In genomic region chr20:51562334-51563140, GRCh38 we compare ENCODE assay signal across 8 cellular contexts. TPM values are rescaled to one million over a fixed set of nuclear protein-coding genes. Genes with fewer than 3 reads are reported as not detected.
DNase-seq lines count a peak whose midpoint lies in the region; ATAC-seq and TF ChIP-seq lines count a peak whose summit lies in the region.

No MANE protein-coding gene starts in this region.

- H3K27me3 Mint-ChIP-seq in WTC11 (ENCODE audit: low read depth): peaks cover 60% of the 10 kb centered on the region
- peaks cover 70% of the 10 kb centered on the region for H3K27me3 Mint-ChIP-seq in stimulated activated naive CD8-positive, alpha-beta T cell treated with anti-CD3 and anti-CD28 coated beads, Interleukin-15, amount 100 ng/mL, for 72 hours

- H3K9me3 ChIP-seq in HUES48 (ENCODE audit: control insufficient read depth, insufficient read depth, low read length) (no peaks in the 10 kb centered on the region), endocrine pancreas (ENCODE audit: control insufficient read depth, low read length) (no peaks in the 10 kb centered on the region), lower lobe of right lung (no peaks in the 10 kb centered on the region)

- H3K4me1 Mint-ChIP-seq in WTC11: peaks cover 25% of the 10 kb centered on the region
- H3K4me1 Mint-ChIP-seq in stimulated activated naive CD8-positive, alpha-beta T cell treated with anti-CD3 and anti-CD28 coated beads, Interleukin-15, amount 100 ng/mL, for 72 hours: peaks cover 39% of the 10 kb centered on the region

- H3K4me3 Mint-ChIP-seq in WTC11: peak overlapping the region; percentile 77
- H3K4me3 Mint-ChIP-seq in stimulated activated naive CD8-positive, alpha-beta T cell treated with anti-CD3 and anti-CD28 coated beads, Interleukin-15, amount 100 ng/mL, for 72 hours: peak overlapping the region; percentile 75 to 76

- H3K36me3 ChIP-seq in HUES48 (ENCODE audit: control insufficient read depth, insufficient read depth, low read length) (no peaks in the 10 kb centered on the region), endocrine pancreas (ENCODE audit: control insufficient read depth, insufficient read depth, low read length) (no peaks in the 10 kb centered on the region), lower lobe of right lung (no peaks in the 10 kb centered on the region)

- ATAC-seq in WTC11 (peak; percentile 73), lower lobe of right lung (peak; percentile 74 to 85), GM21619 (IDR thresholded peaks at IDR 0.05; ENCODE audit: unreplicated experiment) (no peak), GM19395 (IDR thresholded peaks at IDR 0.05; ENCODE audit: unreplicated experiment) (no peak)
- ATAC-seq in stimulated activated naive CD8-positive, alpha-beta T cell treated with anti-CD3 and anti-CD28 coated beads, Interleukin-15, amount 100 ng/mL, for 72 hours: peak; percentile 71

- H3K27ac Mint-ChIP-seq in WTC11: no peak overlapping the region
- H3K27ac Mint-ChIP-seq in stimulated activated naive CD8-positive, alpha-beta T cell treated with anti-CD3 and anti-CD28 coated beads, Interleukin-15, amount 100 ng/mL, for 72 hours: no peak overlapping the region

- peak overlapping the region; percentile 80 for H3K4me3 ChIP-seq in HUES48 (ENCODE audit: low read depth, low read length)
- peak overlapping the region; percentile 42 for H3K4me3 ChIP-seq in endocrine pancreas (ENCODE audit: control insufficient read depth, insufficient read depth, low read length)
- H3K4me3 ChIP-seq in lower lobe of right lung: peak overlapping the region; percentile 55

- H3K9me3 Mint-ChIP-seq in WTC11: no peaks in the 10 kb centered on the region
- no peaks in the 10 kb centered on the region for H3K9me3 Mint-ChIP-seq in stimulated activated naive CD8-positive, alpha-beta T cell treated with anti-CD3 and anti-CD28 coated beads, Interleukin-15, amount 100 ng/mL, for 72 hours

- POLR2A ChIA-PET in WTC11 (lab: Charles Lee): interaction anchor here (0.7 to 1.4 kb wide), 2 partner anchors 9 to 11 kb away, joined by 3 to 4 read pairs; no protein-coding TSS in a partner anchor

- DNase-seq in COLO668 (lab: John Stamatoyannopoulos, UW; ENCODE audit: unreplicated experiment) (peak; percentile 56), WTC11 (ENCODE audit: low spot score) (peak; percentile 63), lower lobe of right lung (peak; percentile 55)
- peak; percentile 19 to 25 for DNase-seq in stimulated activated naive CD8-positive, alpha-beta T cell treated with anti-CD3 and anti-CD28 coated beads, Interleukin-15, amount 100 ng/mL, for 72 hours

- intact Hi-C loops in lower lobe of right lung (cut with DNase I): no loop called here

- H3K9ac ChIP-seq in HUES48 (ENCODE audit: low read depth, low read length): 0 out of 2 replicates have a peak overlapping the region, but pooled peaks have one; percentile 7
- H3K9ac ChIP-seq in endocrine pancreas (ENCODE audit: control insufficient read depth, insufficient read depth, low read length): peak overlapping the region; percentile 12

- no peak overlapping the region for H3K27ac ChIP-seq in HUES48 (ENCODE audit: low read depth, low read length)
- peak overlapping the region; percentile 84 for H3K27ac ChIP-seq in lower lobe of right lung

- TF ChIP-seq CTCF in WTC11 (IDR thresholded peaks at IDR 0.05): no peak
- TF ChIP-seq CTCF in lower lobe of right lung (IDR thresholded peaks at IDR 0.05): peak; percentile 21

- CTCF ChIA-PET in WTC11 (lab: Charles Lee): interaction anchor here (0.6 to 2.8 kb wide), 24 partner anchors 10 to 580 kb away, joined by 3 to 39 read pairs (median 6); partner anchors contain the start of gene NFATC2

- H3K27me3 ChIP-seq in HUES48 (ENCODE audit: control insufficient read depth, insufficient read depth, low read length): peaks cover 67% of the 10 kb centered on the region
- H3K27me3 ChIP-seq in endocrine pancreas (ENCODE audit: control insufficient read depth, insufficient read depth, low read length): peaks cover 12% of the 10 kb centered on the region
- H3K27me3 ChIP-seq in lower lobe of right lung (ENCODE audit: low read depth): peaks cover 51% of the 10 kb centered on the region

- H3K4me1 ChIP-seq in HUES48 (ENCODE audit: control insufficient read depth, insufficient read depth, low read length): peaks cover 18% of the 10 kb centered on the region
- no peaks in the 10 kb centered on the region for H3K4me1 ChIP-seq in endocrine pancreas (ENCODE audit: control insufficient read depth, insufficient read depth, low read length)
- peaks cover 34% of the 10 kb centered on the region for H3K4me1 ChIP-seq in lower lobe of right lung

- no peaks in the 10 kb centered on the region for H3K36me3 Mint-ChIP-seq in WTC11

TF ChIP-seq in WTC11, 78 proteins besides CTCF, POLR2A, EP300 and RAD21:
- TF ChIP-seq ELF4 (CRISPR knock-in tag; IDR thresholded peaks at IDR 0.05; ENCODE audit: low read depth) (peak; percentile 17; the same call in 1 of the 2 replicates), KAT7 (CRISPR knock-in tag; IDR thresholded peaks at IDR 0.05; ENCODE audit: borderline replicate concordance) (peak; percentile 44; the same call in 1 of the 2 replicates), ZNF219 (CRISPR knock-in tag; IDR thresholded peaks at IDR 0.05; ENCODE audit: borderline replicate concordance) (no peak), GABPB1 (CRISPR knock-in tag; IDR thresholded peaks at IDR 0.05) (peak; percentile 35; the same call in 1 of the 2 replicates), ZNF423 (CRISPR knock-in tag; IDR thresholded peaks at IDR 0.05) (peak; percentile 37; the same call in 1 of the 2 replicates), ZSCAN18 (CRISPR knock-in tag; IDR thresholded peaks at IDR 0.05) (no peak), PRDM15 (CRISPR knock-in tag; IDR thresholded peaks at IDR 0.05) (peak; percentile 81)

RNA-seq across cellular contexts. Expression of gene NFATC2, which starts 20.0 kb away (rescaled TPM):
- total RNA-seq in WTC11 (2021) (1.7 to 3.0 TPM (median 2.3 TPM) in 3 replicates), lower lobe of right lung (6.6 TPM)

Comparison
In these comparisons a context has a peak if more than half of its experiments do, and no peak if none do; other contexts are left out.
1. ATAC-seq: peak in WTC11 (single experiment), lower lobe of right lung (2 of 2) and stimulated activated naive CD8-positive, alpha-beta T cell treated with anti-CD3 and anti-CD28 coated beads, Interleukin-15, amount 100 ng/mL, for 72 hours (single experiment); none in GM21619 (single experiment) and GM19395 (single experiment).
2. Peak in every context shown above with its lines, with median percentiles within 50 percentile points of each other: DNase-seq and H3K4me3 ChIP-seq.